ENCODE assay signal across 8 cellular contexts in genomic region chr19:13872695-13873389, GRCh38. TPM values are rescaled to one million over a fixed set of nuclear protein-coding genes. Genes with fewer than 3 reads are reported as not detected.
DNase-seq lines count a peak whose midpoint lies in the region; ATAC-seq, FAIRE-seq and TF ChIP-seq lines count a peak whose summit lies in the region.

No MANE protein-coding gene starts in this region.

- H3K27me3 ChIP-seq in KMS-11 (ENCODE audit: insufficient read depth, low read depth) = peaks cover 19% of the 10 kb centered on the region; the same call in 1 of the 2 replicates
- H3K27me3 ChIP-seq in ascending aorta = no peaks in the 10 kb centered on the region
- H3K27me3 ChIP-seq in transverse colon = no peaks in the 10 kb centered on the region

- H3K27ac ChIP-seq in KMS-11 (no peak overlapping the region), ascending aorta (no peak overlapping the region), kidney (ENCODE audit: low read depth in 2 of 2, low read length in 2 of 2) (no peak overlapping the region), transverse colon (peak overlapping the region in 3 of 4 donors; percentile 19 to 43 (median 26))

- no peak for TF ChIP-seq POLR2A in transverse colon (IDR thresholded peaks at IDR 0.05)

- H3K9ac ChIP-seq in KMS-11 = no peak overlapping the region
- no peak overlapping the region for H3K9ac ChIP-seq in kidney (ENCODE audit: low read length in 2 of 2)

- in situ Hi-C loops in transverse colon (cut with MboI; ENCODE audit: low pct_ligation_motif_present in 1 of 4, low pct_unique_long_range_greater_than_20kb in 1 of 4, low sequenced_read_pairs in 3 of 4) = loop anchor here (10.0 to 25.0 kb wide), 5 partner anchors 111 to 286 kb away; partner anchors contain the start of genes MISP3 (in 2 of the 4), C19orf53 (in 1 of the 4), MRI1 (in 1 of the 4) and PALM3 (in 1 of the 4)

- H3K36me3 ChIP-seq in KMS-11 (ENCODE audit: insufficient read depth) (no peaks in the 10 kb centered on the region), ascending aorta (no peaks in the 10 kb centered on the region), kidney (ENCODE audit: control insufficient read depth in 1 of 2, insufficient read depth in 2 of 2, low read length in 2 of 2) (no peaks in the 10 kb centered on the region), transverse colon (no peaks in the 10 kb centered on the region)

- TF ChIP-seq CTCF in AG09309 (IDR thresholded peaks at IDR 0.05; ENCODE audit: control insufficient read depth, insufficient read depth, low read depth, low read length, missing control alignments) (peak; percentile 13), KMS-11 (conservative IDR thresholded peaks at IDR 0.05; ENCODE audit: low read depth, low read length) (peak; percentile 39), ascending aorta (IDR thresholded peaks at IDR 0.05) (peak in 1 of 3 experiments; percentile 9), kidney (IDR thresholded peaks at IDR 0.05; ENCODE audit: borderline replicate concordance, extremely low read depth, insufficient read depth) (no peak), transverse colon (IDR thresholded peaks at IDR 0.05) (peak in 3 of 5 experiments; percentile 8 to 31 (median 26))

- no peaks in the 10 kb centered on the region for H4K20me1 ChIP-seq in KMS-11 (ENCODE audit: insufficient read depth)

- peak overlapping the region; percentile 31 for H3K4me3 ChIP-seq in AG09309 (ENCODE audit: control insufficient read depth, low read depth, low read length)
- no peak overlapping the region for H3K4me3 ChIP-seq in KMS-11 (IDR thresholded peaks at IDR 0.05; ENCODE audit: insufficient read depth, low read depth, low read length)
- H3K4me3 ChIP-seq in ascending aorta = peak overlapping the region; percentile 18 to 54
- H3K4me3 ChIP-seq in kidney (ENCODE audit: low read length in 2 of 2) = no peak overlapping the region
- H3K4me3 ChIP-seq in transverse colon = peak overlapping the region; percentile 27 to 53 (median 38)

- peak overlapping the region; percentile 45 for H3K4me2 ChIP-seq in KMS-11

- WGBS in transverse colon (ENCODE audit: low coverage in 1 of 2), 2 donors = 3 to 20% methylated on average over 1 to 38 of the region's 45 CpGs

- peak overlapping the region; percentile 73 for H2AFZ ChIP-seq in KMS-11 (ENCODE audit: low read depth)

- FAIRE-seq in kidney (lab: Jason Lieb, UNC) = no peak

- no peak for ATAC-seq in GM18867 (IDR thresholded peaks at IDR 0.05; ENCODE audit: unreplicated experiment)

- no peaks in the 10 kb centered on the region for H3K9me3 ChIP-seq in ascending aorta
- no peaks in the 10 kb centered on the region for H3K9me3 ChIP-seq in kidney (ENCODE audit: control insufficient read depth in 1 of 2, low read length in 2 of 2)
- H3K9me3 ChIP-seq in transverse colon = no peaks in the 10 kb centered on the region

- no peaks in the 10 kb centered on the region for H3K79me2 ChIP-seq in KMS-11 (ENCODE audit: insufficient read depth, low read depth)

- DNase-seq in AG09309 (ENCODE audit: low read depth) (no peak), ascending aorta (ENCODE audit: low spot score in 2 of 2) (no peak), kidney (peak; percentile 79), transverse colon (no peak), NCI-H187 treated with DMSO at 0.1 percent for 48 hours (lab: John Stamatoyannopoulos, UW) (no peak), posterior vena cava (ENCODE audit: low spot score) (no peak)

- TF ChIP-seq EP300 in transverse colon (IDR thresholded peaks at IDR 0.05; ENCODE audit: low read depth) = no peak

- intact Hi-C loops in ascending aorta (cut with DNase I) (no loop called here), kidney (cut with DNase I) (no loop called here), transverse colon (cut with DNase I; ENCODE audit: low total_unique reads) (no loop called here), posterior vena cava (cut with DNase I) (no loop called here)

- no peaks in the 10 kb centered on the region for H3K4me1 ChIP-seq in KMS-11 (ENCODE audit: low read depth, poor library complexity, severe bottlenecking)
- peaks cover 0 to 4% of the 10 kb centered on the region in 2 donors for H3K4me1 ChIP-seq in ascending aorta
- H3K4me1 ChIP-seq in kidney (ENCODE audit: control insufficient read depth in 1 of 2, insufficient read depth in 1 of 2, low read depth in 1 of 2, low read length in 2 of 2) = no peaks in the 10 kb centered on the region
- H3K4me1 ChIP-seq in transverse colon = peaks cover 0 to 12% (median 7%) of the 10 kb centered on the region in 4 donors

RNA-seq across cellular contexts. Expression of gene NANOS3, which starts 4.1 kb away (rescaled TPM):
- not detected for total RNA-seq in ascending aorta
- total RNA-seq in kidney = 0.35 TPM
- not detected for polyA plus RNA-seq in kidney (ENCODE audit: insufficient read depth, low read depth, low replicate concordance)
- total RNA-seq in transverse colon = not detected
- under 1 TPM in 1 of 2 donors, not detected in 1; 1.00 TPM for total RNA-seq in posterior vena cava

RNA-seq across cellular contexts. Expression of gene BRME1, which starts 33.1 kb away (rescaled TPM):
- total RNA-seq in ascending aorta (not detected), kidney (1.8 TPM), transverse colon (100 to 1,000 TPM in 1 of 4 donors, 1 to 10 TPM in 3; 5.2 to 102 (median 6.7) TPM), posterior vena cava (1 to 10 TPM; 1.2 to 2.0 TPM)
- polyA plus RNA-seq in kidney (ENCODE audit: insufficient read depth, low read depth, low replicate concordance) = 1.5 TPM

RNA-seq across cellular contexts. Expression of gene CC2D1A, which starts 33.2 kb away (rescaled TPM):
- total RNA-seq in ascending aorta (128 TPM), kidney (36.9 TPM), transverse colon (100 to 1,000 TPM; 113 to 294 (median 177) TPM), posterior vena cava (10 to 100 TPM; 16.8 to 22.6 TPM)
- 28.8 TPM for polyA plus RNA-seq in kidney (ENCODE audit: insufficient read depth, low read depth, low replicate concordance)

Comparison
In these comparisons a context has a peak if more than half of its experiments do, and no peak if none do; other contexts are left out.
1. H3K4me3 ChIP-seq: peak in AG09309 (single experiment), ascending aorta (2 of 2) and transverse colon (4 of 4); none in KMS-11 (single experiment) and kidney (0 of 2).
2. H3K27ac ChIP-seq: peak in transverse colon (3 of 4); none in KMS-11 (single experiment), ascending aorta (0 of 2) and kidney (0 of 2).